ENCODE assay signal across 17 cellular contexts in genomic region chr7:69922011-69922803, GRCh38.
DNase-seq lines count a peak whose midpoint lies in the region; ATAC-seq, FAIRE-seq and TF ChIP-seq lines count a peak whose summit lies in the region.
"Had no signal": no experiment of that assay in that cellular context is flagged by ENCODE, and none has a peak within 500 bp of the region (broad histone marks: within the 10 kb centered on the region; RNA-seq: fewer than 3 reads in every experiment).

No MANE protein-coding gene starts in this region.

- H2AFZ ChIP-seq in PC-3 (ENCODE audit: low read length): no peak overlapping the region
- no peak overlapping the region for H2AFZ ChIP-seq in HepG2 (ENCODE audit: low read length)

- no peak for TF ChIP-seq EP300 in HepG2 (IDR thresholded peaks at IDR 0.05; ENCODE audit: low read depth in 2 of 2, low read length in 2 of 2)
- no peak for TF ChIP-seq EP300 in HepG2 (CRISPR knock-in tag; IDR thresholded peaks at IDR 0.05; ENCODE audit: borderline replicate concordance)

- ATAC-seq in GM18505 (IDR thresholded peaks at IDR 0.05; ENCODE audit: unreplicated experiment) (peak; percentile 76), GM21390 (IDR thresholded peaks at IDR 0.05; ENCODE audit: unreplicated experiment) (peak; percentile 89), HG03060 (IDR thresholded peaks at IDR 0.05; ENCODE audit: low read depth, unreplicated experiment) (peak; percentile 63), PC-3 (no peak), HepG2 (no peak), left lung (no peak)
- ATAC-seq in activated T-cell treated with anti-CD3 and anti-CD28 coated beads, Interleukin-2, amount 50 U/mL, for 72 hours (replicated peaks in 1 of 2): no peak
- ATAC-seq: K562; SK-N-SH treated with all-trans-retinoic acid at 6 μM for 48 hours; stimulated activated naive CD8-positive, alpha-beta T cell treated with anti-CD3 and anti-CD28 coated beads, Interleukin-15, amount 100 ng/mL, for 72 hours had no signal

- no peaks in the 10 kb centered on the region for H3K4me1 Mint-ChIP-seq in activated T-cell treated with anti-CD3 and anti-CD28 coated beads, Interleukin-2, amount 50 U/mL, for 72 hours (ENCODE audit: low read depth)
- H3K4me1 Mint-ChIP-seq: stimulated activated naive CD8-positive, alpha-beta T cell treated with anti-CD3 and anti-CD28 coated beads, Interleukin-15, amount 100 ng/mL, for 72 hours had no signal

- intact Hi-C loops in PC-3 (cut with micrococcal nuclease): no loop called here
- intact Hi-C loops in HepG2 (cut with micrococcal nuclease; ENCODE audit: unreplicated experiment): no loop called here
- intact Hi-C loops in left lung (cut with DNase I): no loop called here

- no peak for TF ChIP-seq RAD21 in HepG2 (CRISPR knock-in tag; IDR thresholded peaks at IDR 0.05)

- H3K79me2 ChIP-seq in PC-3 (ENCODE audit: low read length) (no peaks in the 10 kb centered on the region), HepG2 (ENCODE audit: insufficient read depth, low read length) (no peaks in the 10 kb centered on the region)

- peak; percentile 33 for DNase-seq in NAMALWA (ENCODE audit: low spot score)
- no peak for DNase-seq in PC-3
- DNase-seq in activated T-cell treated with anti-CD3 and anti-CD28 coated beads, Interleukin-2, amount 50 U/mL, for 72 hours: no peak
- no peak for DNase-seq in HepG2 (ENCODE audit: low spot score)
- no peak for DNase-seq in left lung
- DNase-seq: DMS53; kidney; NCI-H2029 treated with DMSO at 0.1 percent for 48 hours; stimulated activated CD4-positive, alpha-beta T cell treated with anti-CD3 and anti-CD28 coated beads, Interleukin-4, amount 100 ng/mL, for 24 hours; stimulated activated naive CD8-positive, alpha-beta T cell treated with anti-CD3 and anti-CD28 coated beads, Interleukin-15, amount 100 ng/mL, for 72 hours had no signal

- FAIRE-seq in HepG2 (lab: Jason Lieb, UNC): no peak
- FAIRE-seq: frontal cortex, K562, kidney had no signal

- no peak for TF ChIP-seq POLR2A in GM18505 (IDR thresholded peaks at IDR 0.05; ENCODE audit: borderline replicate concordance, extremely low read depth, insufficient read depth, insufficient read length)
- TF ChIP-seq POLR2A in HepG2 (IDR thresholded peaks at IDR 0.05; ENCODE audit: insufficient read depth in 1 of 2, low read depth in 2 of 2, low read length in 2 of 2): no peak

- H3K9me2 ChIP-seq in PC-3 (replicated peaks; ENCODE audit: low read length): no peaks in the 10 kb centered on the region

- H3K4me3 Mint-ChIP-seq in activated T-cell treated with anti-CD3 and anti-CD28 coated beads, Interleukin-2, amount 50 U/mL, for 72 hours: no peak overlapping the region
- H3K4me3 Mint-ChIP-seq: activated T-helper 1 cell treated with anti-CD3 and anti-CD28 coated beads, Interleukin-12 subunit alpha, Interleukin-12 subunit beta, Interleukin-2, Interleukin-4 antibody, amounts not matched to agents 30 ng/mL and 10 ng/mL and 1 ng/mL, durations not matched to agents 14 hours and 24 hours and 36 hours; stimulated activated naive CD8-positive, alpha-beta T cell treated with anti-CD3 and anti-CD28 coated beads, Interleukin-15, amount 100 ng/mL, for 72 hours had no signal

- 0 out of 2 replicates have a peak, but pooled peaks cover 3% of the 10 kb centered on the region for H3K9me3 ChIP-seq in PC-3 (ENCODE audit: low read length)
- no peaks in the 10 kb centered on the region for H3K9me3 ChIP-seq in HepG2 (ENCODE audit: low read length)
- no peaks in the 10 kb centered on the region for H3K9me3 ChIP-seq in left lung

- TF ChIP-seq CTCF in PC-3 (conservative IDR thresholded peaks at IDR 0.05; ENCODE audit: low read depth, low read length) (no peak), HepG2 (CRISPR knock-in tag; IDR thresholded peaks at IDR 0.05) (no peak), left lung (IDR thresholded peaks at IDR 0.05) (no peak)

- no peaks in the 10 kb centered on the region for H3K9me3 Mint-ChIP-seq in activated T-cell treated with anti-CD3 and anti-CD28 coated beads, Interleukin-2, amount 50 U/mL, for 72 hours
- H3K9me3 Mint-ChIP-seq: activated T-helper 1 cell treated with anti-CD3 and anti-CD28 coated beads, Interleukin-12 subunit alpha, Interleukin-12 subunit beta, Interleukin-2, Interleukin-4 antibody, amounts not matched to agents 30 ng/mL and 10 ng/mL and 1 ng/mL, durations not matched to agents 14 hours and 24 hours and 36 hours; stimulated activated naive CD8-positive, alpha-beta T cell treated with anti-CD3 and anti-CD28 coated beads, Interleukin-15, amount 100 ng/mL, for 72 hours had no signal

- BruUV-seq in PC-3 (replicated peaks; lab: Mats Ljungman, UMichigan) (no TSS peak), HepG2 (replicated peaks; lab: Mats Ljungman, UMichigan) (no TSS peak)

- no peaks in the 10 kb centered on the region for H3K27me3 Mint-ChIP-seq in activated T-cell treated with anti-CD3 and anti-CD28 coated beads, Interleukin-2, amount 50 U/mL, for 72 hours (ENCODE audit: low read depth)
- H3K27me3 Mint-ChIP-seq: stimulated activated naive CD8-positive, alpha-beta T cell treated with anti-CD3 and anti-CD28 coated beads, Interleukin-15, amount 100 ng/mL, for 72 hours had no signal

- H3F3A ChIP-seq in PC-3 (ENCODE audit: low read length, unreplicated experiment): no peaks in the 10 kb centered on the region

- no peak overlapping the region for H3K27ac Mint-ChIP-seq in activated T-cell treated with anti-CD3 and anti-CD28 coated beads, Interleukin-2, amount 50 U/mL, for 72 hours
- H3K27ac Mint-ChIP-seq: activated T-helper 1 cell treated with anti-CD3 and anti-CD28 coated beads, Interleukin-12 subunit alpha, Interleukin-12 subunit beta, Interleukin-2, Interleukin-4 antibody, amounts not matched to agents 30 ng/mL and 10 ng/mL and 1 ng/mL, durations not matched to agents 14 hours and 24 hours and 36 hours; stimulated activated naive CD8-positive, alpha-beta T cell treated with anti-CD3 and anti-CD28 coated beads, Interleukin-15, amount 100 ng/mL, for 72 hours had no signal

- no peak overlapping the region for H3K9ac ChIP-seq in PC-3 (ENCODE audit: low read length)
- no peak overlapping the region for H3K9ac ChIP-seq in HepG2 (ENCODE audit: insufficient read depth, low read depth, low read length)

- H3K27ac ChIP-seq in PC-3 (ENCODE audit: low read length) (no peak overlapping the region), HepG2 (ENCODE audit: extremely low read length, insufficient read depth, low read length) (no peak overlapping the region), left lung (no peak overlapping the region)

- H3K4me2 ChIP-seq in PC-3 (ENCODE audit: low read length): no peak overlapping the region
- H3K4me2 ChIP-seq in HepG2 (ENCODE audit: low read depth, low read length): no peak overlapping the region

- H3K4me3 ChIP-seq in PC-3 (ENCODE audit: low read length): no peak overlapping the region
- H3K4me3 ChIP-seq in HepG2 (replicated peaks in 1 of 3; ENCODE audit: insufficient read depth in 1 of 3, low read depth in 2 of 3, low read length in 3 of 3): no peak overlapping the region
- no peak overlapping the region for H3K4me3 ChIP-seq in left lung
- H3K4me3 ChIP-seq: K562 had no signal

- WGBS in HepG2 (ENCODE audit: low lambda C conversion rate): 17% methylated on average over 8 of the region's 8 CpGs

- H3K36me3 ChIP-seq in PC-3 (ENCODE audit: low read depth, low read length) (no peaks in the 10 kb centered on the region), HepG2 (replicated peaks in 1 of 2; ENCODE audit: control insufficient read depth in 1 of 2, insufficient read depth in 2 of 2, low read length in 2 of 2) (no peaks in the 10 kb centered on the region), left lung (no peaks in the 10 kb centered on the region)

- no peaks in the 10 kb centered on the region for H3K36me3 Mint-ChIP-seq in activated T-cell treated with anti-CD3 and anti-CD28 coated beads, Interleukin-2, amount 50 U/mL, for 72 hours (ENCODE audit: insufficient read depth in 2 of 2)

- no peaks in the 10 kb centered on the region for H4K20me1 ChIP-seq in PC-3 (ENCODE audit: low read length)
- no peaks in the 10 kb centered on the region for H4K20me1 ChIP-seq in HepG2 (ENCODE audit: insufficient read depth, low read length)

- H3K27me3 ChIP-seq in PC-3 (ENCODE audit: low read length): no peaks in the 10 kb centered on the region
- no peaks in the 10 kb centered on the region for H3K27me3 ChIP-seq in HepG2 (ENCODE audit: control insufficient read depth in 1 of 2, insufficient read depth in 2 of 2, low read length in 2 of 2)
- H3K27me3 ChIP-seq in left lung: no peaks in the 10 kb centered on the region

- POLR2A ChIA-PET in PC-3 (lab: Charles Lee; ENCODE audit: unreplicated experiment) (no interaction called here), HepG2 (lab: Yijun Ruan, JAX) (no interaction called here)

- H3K4me1 ChIP-seq in PC-3 (ENCODE audit: insufficient read depth, low read length): no peaks in the 10 kb centered on the region
- H3K4me1 ChIP-seq in HepG2 (ENCODE audit: insufficient read depth, low read length): no peaks in the 10 kb centered on the region
- no peaks in the 10 kb centered on the region for H3K4me1 ChIP-seq in left lung

- CTCF ChIA-PET in PC-3 (lab: Charles Lee) (no interaction called here), HepG2 (lab: Yijun Ruan, JAX; ENCODE audit: low intra/inter-chr PET ratio, low total read pairs) (no interaction called here)

- in situ Hi-C loops in HepG2 (cut with HindIII; ENCODE audit: extremely low pct_ligation_motif_present, low pct_unique_long_range_greater_than_20kb): loop anchor here (5.0 kb wide), 1 partner anchor 290 kb away; no protein-coding TSS in a partner anchor

TF ChIP-seq in HepG2, 621 proteins besides CTCF, POLR2A, EP300 and RAD21:
- TF ChIP-seq RNF219 (CRISPR knock-in tag; IDR thresholded peaks at IDR 0.05): no peak
- no peak for TF ChIP-seq SATB2 (CRISPR knock-in tag; IDR thresholded peaks at IDR 0.05)
- no peak for TF ChIP-seq ZBTB20 (CRISPR knock-in tag; IDR thresholded peaks at IDR 0.05; ENCODE audit: borderline replicate concordance, low read depth)
- TF ChIP-seq NFE2 (CRISPR knock-in tag; IDR thresholded peaks at IDR 0.05): no peak
- TF ChIP-seq SIX4 (CRISPR knock-in tag; IDR thresholded peaks at IDR 0.05): no peak

Comparison
In these comparisons a context has a peak if more than half of its experiments do, and no peak if none do; other contexts are left out.
1. ATAC-seq: peak in GM18505 (single experiment), GM21390 (single experiment) and HG03060 (single experiment); none in PC-3 (single experiment), activated T-cell treated with anti-CD3 and anti-CD28 coated beads, Interleukin-2, amount 50 U/mL, for 72 hours (0 of 2), HepG2 (single experiment) and left lung (single experiment).